8 cellular contexts compared by ENCODE assay signal in genomic region chr16:66660422-66661209, GRCh38. TPM values are rescaled to one million over a fixed set of nuclear protein-coding genes. Genes with fewer than 3 reads are reported as not detected.
DNase-seq lines count a peak whose midpoint lies in the region; TF ChIP-seq lines count a peak whose summit lies in the region.

No MANE protein-coding gene starts in this region.

- POLR2A ChIA-PET in GM10248 (lab: Yijun Ruan, JAX): no interaction called here

- CTCF ChIA-PET in GM10248 (lab: Yijun Ruan, JAX): interaction anchor here (1.2 to 4.2 kb wide), 5 partner anchors 9 to 77 kb away, joined by 3 to 67 read pairs (median 4); no protein-coding TSS in a partner anchor

- no peak for TF ChIP-seq CTCF in GM10248 (IDR thresholded peaks at IDR 0.05; ENCODE audit: control extremely low read depth, extremely low read depth, low read depth, missing control alignments)

- DNase-seq in NCI-H446 treated with DMSO at 0.1 percent for 48 hours (lab: John Stamatoyannopoulos, UW) (peak; percentile 14), NCI-H446 (lab: John Stamatoyannopoulos, UW) (no peak), SK-N-DZ (ENCODE audit: low spot score) (peak; percentile 81), fibroblast of gingiva (ENCODE audit: low read depth) (peak; percentile 73), myocyte (ENCODE audit: low read depth) (peak; percentile 89), GM10248 (ENCODE audit: extremely low spot score) (no peak)
- no peak for DNase-seq in activated T-cell treated with anti-CD3 and anti-CD28 coated beads, Interleukin-2, amount 50 U/mL, for 48 hours
- no peak for DNase-seq in activated CD4-positive, CD25-positive, alpha-beta regulatory T cell (lab: John Stamatoyannopoulos, UW)

RNA-seq across cellular contexts. Expression of gene CMTM4, which starts 35.9 kb away (rescaled TPM):
- 14.8 and 16.7 TPM in 2 replicates for polyA plus RNA-seq in SK-N-DZ (2014; cell fraction: cytosol; rRNA removed)
- 14.9 and 19.3 TPM in 2 replicates for polyA plus RNA-seq in SK-N-DZ (2014; cell fraction: nucleus; rRNA removed)
- 10.7 and 10.9 TPM in 2 replicates for total RNA-seq in myocyte
- polyA plus RNA-seq in myocyte (2012): 15.7 TPM

RNA-seq across cellular contexts. Expression of gene CMTM3, which starts 56.1 kb away (rescaled TPM):
- polyA plus RNA-seq in SK-N-DZ (2014; cell fraction: cytosol; rRNA removed): 31.7 and 31.9 TPM in 2 replicates
- 19.2 and 24.7 TPM in 2 replicates for polyA plus RNA-seq in SK-N-DZ (2014; cell fraction: nucleus; rRNA removed)
- 19.0 and 21.2 TPM in 2 replicates for total RNA-seq in myocyte
- polyA plus RNA-seq in myocyte (2012): 70.5 TPM

Comparison
In these comparisons a context has a peak if more than half of its experiments do, and no peak if none do; other contexts are left out.
1. DNase-seq: peak in NCI-H446 treated with DMSO at 0.1 percent for 48 hours (single experiment), SK-N-DZ (single experiment), fibroblast of gingiva (single experiment) and myocyte (single experiment); none in NCI-H446 (0 of 2), activated T-cell treated with anti-CD3 and anti-CD28 coated beads, Interleukin-2, amount 50 U/mL, for 48 hours (0 of 2), GM10248 (single experiment) and activated CD4-positive, CD25-positive, alpha-beta regulatory T cell (0 of 4).